Comparison of ENCODE assay signal across 20 cellular contexts in the genomic region with DNA sequence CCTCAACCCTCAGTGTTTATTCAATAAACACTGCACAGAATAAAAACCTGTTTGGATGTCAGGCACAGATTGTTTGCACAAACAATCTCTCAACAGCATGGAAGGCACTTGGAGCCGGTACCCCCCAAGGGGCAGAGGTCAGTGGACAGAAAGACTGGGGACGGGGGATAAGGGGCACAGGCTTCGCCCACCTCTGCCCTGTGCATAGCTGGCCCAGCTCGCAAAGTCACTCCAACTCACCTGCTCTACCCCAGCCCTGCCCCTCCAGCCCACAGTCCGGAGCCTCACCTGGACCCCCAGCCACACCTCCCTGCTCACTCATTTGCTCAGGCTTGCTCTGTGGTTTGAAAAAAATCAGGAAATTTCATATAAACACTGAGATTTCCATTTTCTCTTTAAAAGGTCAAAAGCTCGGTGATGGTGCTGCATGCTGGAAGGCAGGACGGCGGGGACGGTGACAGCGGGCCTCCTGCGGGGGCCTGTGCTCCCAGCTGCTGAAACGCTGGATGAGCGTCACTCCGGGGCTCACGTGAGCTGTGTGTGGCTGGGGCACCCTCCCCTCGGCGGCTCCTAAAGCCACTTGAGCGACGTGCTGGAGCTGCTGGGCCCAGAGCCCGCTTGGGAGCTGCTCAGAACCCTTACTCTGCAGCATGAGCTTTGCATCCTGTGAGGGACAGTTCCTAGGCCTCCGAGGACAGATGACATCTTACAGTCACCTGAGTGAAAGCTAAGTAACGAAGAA. TPM values are rescaled to one million over a fixed set of nuclear protein-coding genes. Genes with fewer than 3 reads are reported as not detected.
"Had no signal": no experiment of that assay in that cellular context is flagged by ENCODE, and none has a peak within 500 bp of the region (broad histone marks: within the 10 kb centered on the region; RNA-seq: fewer than 3 reads in every experiment).

No MANE protein-coding gene starts in this region.

- H3K4me3 Mint-ChIP-seq: neural crest cell; stimulated activated effector memory CD8-positive, alpha-beta T cell treated with anti-CD3 and anti-CD28 coated beads, Interleukin-12 subunit alpha, Interleukin-12 subunit beta, amount 100 ng/mL, for 72 hours had no signal

- H3K9me3 Mint-ChIP-seq: naive thymus-derived CD4-positive, alpha-beta T cell; neural crest cell; stimulated activated effector memory CD8-positive, alpha-beta T cell treated with anti-CD3 and anti-CD28 coated beads, Interleukin-12 subunit alpha, Interleukin-12 subunit beta, amount 100 ng/mL, for 72 hours had no signal

- H3K27ac ChIP-seq: dorsolateral prefrontal cortex, hepatocyte, suprapubic skin, tibial artery, upper lobe of left lung, vagina had no signal

- H3K4me1 Mint-ChIP-seq: neural crest cell; stimulated activated effector memory CD8-positive, alpha-beta T cell treated with anti-CD3 and anti-CD28 coated beads, Interleukin-12 subunit alpha, Interleukin-12 subunit beta, amount 100 ng/mL, for 72 hours had no signal

- ATAC-seq: left colon; left ventricle myocardium superior; naive thymus-derived CD4-positive, alpha-beta T cell; stimulated activated effector memory CD8-positive, alpha-beta T cell treated with anti-CD3 and anti-CD28 coated beads, Interleukin-12 subunit alpha, Interleukin-12 subunit beta, amount 100 ng/mL, for 72 hours; stimulated activated naive CD8-positive, alpha-beta T cell treated with anti-CD3 and anti-CD28 coated beads, Interleukin-15, Interleukin-2, amounts not matched to agents 100 U/mL and 50 U/mL, for 24 hours had no signal

- H3K4me3 ChIP-seq: dorsolateral prefrontal cortex, hepatocyte, suprapubic skin, tibial artery, upper lobe of left lung, vagina had no signal

- H3K4me2 ChIP-seq: hepatocyte had no signal

- H2AFZ ChIP-seq: hepatocyte had no signal

- H3K4me1 ChIP-seq: suprapubic skin, tibial artery, upper lobe of left lung, vagina had no signal

- H3K27me3 Mint-ChIP-seq: naive thymus-derived CD4-positive, alpha-beta T cell had no signal

- H3K79me2 ChIP-seq: hepatocyte had no signal

- H3K27ac Mint-ChIP-seq: stimulated activated effector memory CD8-positive, alpha-beta T cell treated with anti-CD3 and anti-CD28 coated beads, Interleukin-12 subunit alpha, Interleukin-12 subunit beta, amount 100 ng/mL, for 72 hours had no signal

- DNase-seq: cortex of kidney; effector CD8-positive, alpha-beta T cell; foreskin melanocyte; left colon; left ventricle myocardium superior; mesendoderm; naive thymus-derived CD4-positive, alpha-beta T cell; small intestine; stimulated activated CD4-positive, alpha-beta T cell treated with anti-CD3 and anti-CD28 coated beads, Interleukin-4, amount 100 ng/mL, for 1 hour; stimulated activated CD8-positive, alpha-beta memory T cell treated with anti-CD3 and anti-CD28 coated beads, Interleukin-4, amount 100 ng/mL, for 48 hours; stimulated activated naive CD8-positive, alpha-beta T cell treated with anti-CD3 and anti-CD28 coated beads, Interleukin-15, Interleukin-2, amounts not matched to agents 100 U/mL and 50 U/mL, for 24 hours had no signal

- H3K27me3 ChIP-seq: dorsolateral prefrontal cortex, hepatocyte, suprapubic skin, tibial artery, upper lobe of left lung, vagina had no signal

- H3K9me3 ChIP-seq: suprapubic skin, tibial artery, upper lobe of left lung, vagina had no signal

RNA-seq across cellular contexts. Expression of a gene that starts 57.8 kb away (rescaled TPM):
- total RNA-seq: neural crest cell, pulmonary artery endothelial cell had no signal
